Comparison of ENCODE assay signal across 21 cellular contexts in the genomic region with DNA sequence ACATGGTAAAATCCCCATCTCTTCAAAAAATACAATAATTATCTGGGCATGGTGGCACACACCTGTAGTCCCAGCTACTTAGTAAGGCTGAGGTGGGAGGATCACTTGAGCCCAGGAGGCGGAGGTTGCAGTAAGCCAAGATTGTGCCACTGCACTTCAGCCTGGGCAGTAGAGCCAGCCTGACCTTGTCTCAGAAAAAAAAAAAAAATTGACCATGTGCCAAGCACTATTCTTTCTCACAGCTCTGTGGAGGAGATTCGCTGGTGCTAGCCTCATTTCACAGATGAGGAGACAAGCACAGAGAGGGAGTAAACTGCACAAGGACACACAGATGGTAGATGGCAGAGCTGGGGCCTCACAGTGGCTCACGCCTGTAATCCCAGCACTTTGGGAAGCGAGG.
"Had no signal": no experiment of that assay in that cellular context is flagged by ENCODE, and none has a peak within 500 bp of the region (broad histone marks: within the 10 kb centered on the region; RNA-seq: fewer than 3 reads in every experiment).

No MANE protein-coding gene starts in this region.

- H3K4me1 ChIP-seq: pancreas, suprapubic skin, thyroid gland, vagina had no signal

- H3K36me3 ChIP-seq: neutrophil, pancreas, suprapubic skin, thyroid gland, vagina had no signal

- DNase-seq: cortex of kidney; effector memory CD8-positive, alpha-beta T cell; mesenchymal stem cell; mucosa of descending colon; naive B cell; retina; stimulated activated CD4-positive, alpha-beta T cell treated with anti-CD3 and anti-CD28 coated beads, Interleukin-12 subunit alpha, Interleukin-12 subunit beta, amount 100 ng/mL, for 4 hours; stimulated activated CD4-positive, alpha-beta T cell treated with anti-CD3 and anti-CD28 coated beads, Interleukin-1b, Interleukin-23, amount 100 ng/mL, for 48 hours; stimulated activated CD4-positive, alpha-beta T cell treated with anti-CD3 and anti-CD28 coated beads, Interleukin-4, amount 100 ng/mL, for 1 hour; stimulated activated CD8-positive, alpha-beta memory T cell treated with anti-CD3 and anti-CD28 coated beads, Interleukin-4, amount 100 ng/mL, for 48 hours; stimulated activated naive CD4-positive, alpha-beta T cell; stimulated activated naive CD8-positive, alpha-beta T cell treated with anti-CD3 and anti-CD28 coated beads, Interleukin-15, amount 100 ng/mL, for 72 hours; thyroid gland; trophoblast cell had no signal

- ATAC-seq: effector memory CD8-positive, alpha-beta T cell; mucosa of descending colon; natural killer cell treated with Interleukin-12 subunit alpha and Interleukin-12 subunit beta and Interleukin-15 and Interleukin-18, amount 100 ng/mL, for 72 hours; sciatic nerve; stimulated activated naive CD8-positive, alpha-beta T cell treated with anti-CD3 and anti-CD28 coated beads, Interleukin-15, amount 100 ng/mL, for 72 hours had no signal

- H3K27ac ChIP-seq: neutrophil, pancreas, suprapubic skin, thyroid gland, vagina had no signal

- H3K9me3 ChIP-seq: mucosa of descending colon, neutrophil, pancreas, suprapubic skin, thyroid gland, vagina had no signal

- H3K27me3 ChIP-seq: neutrophil, pancreas, suprapubic skin, thyroid gland, vagina had no signal

- H3K4me3 ChIP-seq: mucosa of descending colon, pancreas, smooth muscle cell, suprapubic skin, thyroid gland, vagina had no signal
